In the genomic region with DNA sequence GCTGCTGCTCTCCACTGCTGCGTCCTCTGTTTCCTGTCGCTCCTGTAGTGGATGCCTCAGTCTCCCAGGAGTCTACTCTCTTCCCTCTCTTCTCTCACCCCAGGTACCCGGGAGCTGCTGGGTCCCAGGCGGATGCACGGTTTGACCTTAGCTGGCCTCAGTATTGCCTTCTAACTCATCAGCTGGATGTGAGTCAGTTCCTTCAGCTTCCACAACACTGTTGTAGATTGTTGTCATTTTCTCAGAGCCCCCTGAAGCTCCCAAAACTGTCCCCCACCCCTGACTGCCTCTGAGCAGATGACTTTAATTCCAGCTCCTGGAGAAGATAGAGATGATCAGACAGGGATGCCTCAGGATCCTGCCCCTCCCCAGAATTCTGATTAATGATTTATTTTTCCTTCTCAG, we compare ENCODE assay signal across 10 cellular contexts. TPM values are rescaled to one million over a fixed set of nuclear protein-coding genes. Genes with fewer than 3 reads are reported as not detected.
A peak's percentile ranks its signal among the peaks of the same experiment; 100 is the strongest.
DNase-seq lines count a peak whose midpoint lies in the region; TF ChIP-seq lines count a peak whose summit lies in the region.
"Had no signal": no experiment of that assay in that cellular context is flagged by ENCODE, and none has a peak within 500 bp of the region (broad histone marks: within the 10 kb centered on the region; RNA-seq: fewer than 3 reads in every experiment).

No MANE protein-coding gene starts in this region.

- H3K4me2 ChIP-seq in GM23248 (ENCODE audit: unreplicated experiment) (peak overlapping the region; percentile 59), fibroblast of lung (ENCODE audit: extremely low read depth, insufficient read depth, low read length) (peak overlapping the region; percentile 56)

- peak overlapping the region; percentile 89 for H3K27ac ChIP-seq in ACC112 (ENCODE audit: low read depth, low read length)
- H3K27ac ChIP-seq in GM23248: peak overlapping the region; percentile 77
- peak overlapping the region; percentile 84 for H3K27ac ChIP-seq in fibroblast of lung (ENCODE audit: insufficient read depth, low read length)
- H3K27ac ChIP-seq: gastroesophageal sphincter had no signal

- H4K20me1 ChIP-seq in GM23248 (ENCODE audit: insufficient read depth) (no peaks in the 10 kb centered on the region), fibroblast of lung (ENCODE audit: control insufficient read depth, extremely low read depth, insufficient read depth, low read length) (no peaks in the 10 kb centered on the region)

- H3K27ac Mint-ChIP-seq in T-helper 1 cell treated with Interleukin-12 subunit alpha and Interleukin-12 subunit beta and Interleukin-4 antibody, amounts not matched to agents 30 μg/mL and 1 μg/mL, for 36 hours: peak overlapping the region; percentile 95

- H3F3A ChIP-seq in GM23248 (ENCODE audit: insufficient read depth): peaks cover 25% of the 10 kb centered on the region

- DNase-seq in GM23248 (peak; percentile 77), fibroblast of lung (ENCODE audit: low read depth in 2 of 2) (peak; percentile 54 to 83), head of caudate nucleus (no peak), SIG-M5 treated with dmso at 0.1 percent for 504 hours (lab: John Stamatoyannopoulos, UW; ENCODE audit: unreplicated experiment) (no peak), germinal center (ENCODE audit: low spot score) (no peak)
- DNase-seq in stimulated activated CD4-positive, alpha-beta T cell treated with anti-CD3 and anti-CD28 coated beads, Interleukin-2, amount 100 ng/mL, for 24 hours: no peak
- DNase-seq: NCI-H2081 had no signal

- peaks cover 16% of the 10 kb centered on the region for H3K36me3 Mint-ChIP-seq in T-helper 1 cell treated with Interleukin-12 subunit alpha and Interleukin-12 subunit beta and Interleukin-4 antibody, amounts not matched to agents 30 μg/mL and 1 μg/mL, for 36 hours (ENCODE audit: low read depth)

- H3K9me3 ChIP-seq in GM23248 (ENCODE audit: low read depth) (no peaks in the 10 kb centered on the region), fibroblast of lung (ENCODE audit: control insufficient read depth, insufficient read depth, low read depth, low read length) (no peaks in the 10 kb centered on the region)
- H3K9me3 ChIP-seq: gastroesophageal sphincter had no signal

- in situ Hi-C loops in GM23248 (cut with MboI): no loop called here

- peak overlapping the region; percentile 69 for H3K9ac ChIP-seq in GM23248
- peak overlapping the region; percentile 25 for H3K9ac ChIP-seq in fibroblast of lung (ENCODE audit: insufficient read depth, low read length)

- H3K9me2 ChIP-seq in GM23248 (ENCODE audit: insufficient read depth): no peaks in the 10 kb centered on the region

- H3K4me1 Mint-ChIP-seq in T-helper 1 cell treated with Interleukin-12 subunit alpha and Interleukin-12 subunit beta and Interleukin-4 antibody, amounts not matched to agents 30 μg/mL and 1 μg/mL, for 36 hours (ENCODE audit: low read depth): peaks cover 37% of the 10 kb centered on the region

- H3K36me3 ChIP-seq in ACC112 (ENCODE audit: insufficient read depth, low read length) (no peaks in the 10 kb centered on the region), GM23248 (ENCODE audit: low read depth) (no peaks in the 10 kb centered on the region), fibroblast of lung (ENCODE audit: control insufficient read depth, insufficient read depth, low read length) (peaks cover 4% of the 10 kb centered on the region)
- H3K36me3 ChIP-seq: gastroesophageal sphincter had no signal

- H3K79me2 ChIP-seq in ACC112 (ENCODE audit: control insufficient read depth, insufficient read depth, low read length, unreplicated experiment) (no peaks in the 10 kb centered on the region), GM23248 (ENCODE audit: insufficient read depth) (peaks cover 17% of the 10 kb centered on the region), fibroblast of lung (ENCODE audit: control insufficient read depth, insufficient read depth, low read length) (peaks cover 65% of the 10 kb centered on the region)

- H3K9me3 Mint-ChIP-seq in T-helper 1 cell treated with Interleukin-12 subunit alpha and Interleukin-12 subunit beta and Interleukin-4 antibody, amounts not matched to agents 30 μg/mL and 1 μg/mL, for 36 hours: peaks cover 12% of the 10 kb centered on the region

- peak overlapping the region; percentile 85 for H3K4me3 Mint-ChIP-seq in T-helper 1 cell treated with Interleukin-12 subunit alpha and Interleukin-12 subunit beta and Interleukin-4 antibody, amounts not matched to agents 30 μg/mL and 1 μg/mL, for 36 hours

- 16 to 23% methylated on average over 5 of the region's 5 CpGs for WGBS in GM23248 (ENCODE audit: low coverage in 1 of 2, low lambda C conversion rate in 2 of 2, missing lambda C conversion rate in 2 of 2), 2 experiments

- peaks cover 55% of the 10 kb centered on the region for H3K27me3 Mint-ChIP-seq in T-helper 1 cell treated with Interleukin-12 subunit alpha and Interleukin-12 subunit beta and Interleukin-4 antibody, amounts not matched to agents 30 μg/mL and 1 μg/mL, for 36 hours (ENCODE audit: low read depth)

- H3K4me3 ChIP-seq in ACC112 (ENCODE audit: low read depth, low read length): peak overlapping the region; percentile 20; the same call in 1 of the 2 replicates
- H3K4me3 ChIP-seq in GM23248: no peak overlapping the region
- H3K4me3 ChIP-seq in fibroblast of lung (replicated peaks in 1 of 4; ENCODE audit: control extremely low read depth in 1 of 4, insufficient read depth in 1 of 4, low read depth in 3 of 4, low read length in 4 of 4): no peak overlapping the region
- H3K4me3 ChIP-seq: gastroesophageal sphincter had no signal

- intact Hi-C loops in head of caudate nucleus (cut with DNase I): no loop called here

- TF ChIP-seq CTCF in fibroblast of lung (conservative IDR thresholded peaks at IDR 0.05 in 1 of 2, IDR thresholded peaks at IDR 0.05 in 1 of 2; ENCODE audit: low read depth in 1 of 2, low read length in 2 of 2): no peak

- H3K27me3 ChIP-seq in ACC112 (ENCODE audit: insufficient read depth, low read length): peaks cover 18% of the 10 kb centered on the region
- no peaks in the 10 kb centered on the region for H3K27me3 ChIP-seq in GM23248 (replicated peaks; ENCODE audit: insufficient read depth)
- no peaks in the 10 kb centered on the region for H3K27me3 ChIP-seq in fibroblast of lung (ENCODE audit: control insufficient read depth, insufficient read depth, low read length)

- H3K4me1 ChIP-seq in ACC112 (ENCODE audit: control insufficient read depth, insufficient read depth, low read length, unreplicated experiment) (peaks cover 25% of the 10 kb centered on the region), GM23248 (ENCODE audit: insufficient read depth) (peaks cover 33% of the 10 kb centered on the region), fibroblast of lung (ENCODE audit: control insufficient read depth, extremely low read depth, insufficient read depth, low read length) (peaks cover 32% of the 10 kb centered on the region)
- H3K4me1 ChIP-seq: gastroesophageal sphincter had no signal

- H2AFZ ChIP-seq in ACC112 (ENCODE audit: low read length, unreplicated experiment) (no peak overlapping the region), GM23248 (0 out of 2 replicates have a peak overlapping the region, but pooled peaks have one; percentile 8), fibroblast of lung (ENCODE audit: low read length) (no peak overlapping the region)

RNA-seq across cellular contexts. Expression of gene CNIH3, which starts 7.2 kb away (rescaled TPM):
- total RNA-seq in GM23248 (2014; rRNA removed; shearing (Covaris generic)): 2.1 and 6.4 TPM in 2 replicates
- polyA plus RNA-seq in GM23248 (2016; fragmentation: Nextera tagmentation; extraction: Ambion mirVana): 4.7 and 6.2 TPM in 2 replicates
- total RNA-seq in fibroblast of lung: 15.7 and 28.1 TPM in 2 replicates
- 3.7 and 19.7 TPM in 2 replicates for polyA plus RNA-seq in fibroblast of lung
- 4.8 and 22.8 TPM in 2 replicates for polyA plus RNA-seq in fibroblast of lung (2012)
- polyA minus RNA-seq in fibroblast of lung (ENCODE audit: low replicate concordance): 1.5 and 41.6 TPM in 2 replicates

Comparison
In these comparisons a context has a peak if more than half of its experiments do, and no peak if none do; other contexts are left out.
1. DNase-seq: peak in GM23248 (single experiment) and fibroblast of lung (2 of 2); none in head of caudate nucleus (0 of 42), stimulated activated CD4-positive, alpha-beta T cell treated with anti-CD3 and anti-CD28 coated beads, Interleukin-2, amount 100 ng/mL, for 24 hours (0 of 2), SIG-M5 treated with dmso at 0.1 percent for 504 hours (single experiment) and germinal center (single experiment).
2. Peak in every context shown above with its lines, with median percentiles within 50 percentile points of each other: H3K27ac ChIP-seq.